ENCODE assay signal across 9 cellular contexts in the genomic region with DNA sequence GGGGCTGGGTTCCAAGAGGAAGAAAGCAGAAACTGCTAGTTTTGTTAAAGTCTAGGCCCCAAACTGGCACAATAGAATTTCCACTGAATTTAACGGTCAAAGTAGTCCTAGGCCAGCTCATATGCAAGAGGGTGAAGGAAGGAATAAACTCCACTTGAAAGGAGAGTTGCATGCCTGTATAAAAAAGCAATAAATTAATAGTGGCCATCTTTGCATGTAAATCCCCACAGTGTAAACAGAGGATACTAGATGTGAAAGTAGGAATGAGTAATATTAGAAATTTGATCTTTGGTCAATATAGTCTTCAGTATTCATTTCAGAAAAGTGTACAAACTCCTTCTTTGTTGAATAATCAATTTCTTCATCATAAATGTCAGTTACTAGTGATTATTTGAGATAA.
"Had no signal": no experiment of that assay in that cellular context is flagged by ENCODE, and none has a peak within 500 bp of the region (broad histone marks: within the 10 kb centered on the region; RNA-seq: fewer than 3 reads in every experiment).

No MANE protein-coding gene starts in this region.

- H3K9me3 ChIP-seq: HAP-1 had no signal

- DNase-seq: GM23248, GOT3, H7, HFFc6, KBM-7 had no signal

- H3K27ac ChIP-seq: GM23248, HL-60 had no signal

- ATAC-seq: HCT116, HepG2 had no signal

- H3K36me3 ChIP-seq: HAP-1 had no signal

- H2AFZ ChIP-seq: GM23248 had no signal

- H3K9ac ChIP-seq: GM23248 had no signal

- H3K4me1 ChIP-seq: HAP-1 had no signal

- H3K4me3 ChIP-seq: GM23248, HAP-1 had no signal
